28 cellular contexts compared by ENCODE assay signal in the genomic region with DNA sequence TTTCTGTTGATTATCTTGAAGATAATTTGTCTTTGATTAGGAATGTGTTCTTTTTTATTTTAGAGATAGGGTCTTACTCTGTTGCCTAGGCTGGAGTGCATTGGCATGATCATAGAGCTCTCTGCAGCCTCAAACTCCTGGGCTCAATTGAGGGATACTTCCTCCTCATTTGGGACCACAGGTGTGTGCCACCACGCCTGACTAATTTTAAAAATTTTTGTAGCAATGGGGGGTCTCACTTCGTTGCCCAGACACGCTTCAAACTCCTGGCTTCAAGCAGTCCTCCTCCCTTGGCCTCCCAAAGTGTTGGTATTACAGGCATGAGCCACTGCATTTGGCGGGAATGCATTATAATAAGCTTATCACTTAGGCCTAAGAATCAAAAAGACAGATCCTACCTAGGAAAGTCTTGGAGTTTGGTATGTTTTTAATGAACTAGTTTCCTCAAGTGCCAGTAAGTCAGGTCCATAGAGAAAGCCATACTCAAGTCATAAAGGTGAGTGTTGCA.
"Had no signal": no experiment of that assay in that cellular context is flagged by ENCODE, and none has a peak within 500 bp of the region (broad histone marks: within the 10 kb centered on the region; RNA-seq: fewer than 3 reads in every experiment).

No MANE protein-coding gene starts in this region.

- H3K9me3 Mint-ChIP-seq: dendritic cell treated with granulocyte-macrophage colony-stimulating factor and Interleukin-4, amounts not matched to agents 40 ng/mL and 50 ng/mL, for 4 days; stimulated activated effector memory CD8-positive, alpha-beta T cell treated with anti-CD3 and anti-CD28 coated beads, Interleukin-12 subunit alpha, Interleukin-12 subunit beta, amount 100 ng/mL, for 72 hours had no signal

- FAIRE-seq: islet of Langerhans had no signal

- H3K36me3 ChIP-seq: esophagus squamous epithelium, left lung, sigmoid colon, stomach, thyroid gland, vagina had no signal

- DNase-seq: effector CD8-positive, alpha-beta T cell; erythroblast; esophagus squamous epithelium; foreskin melanocyte; glutamatergic neuron; heart right ventricle; hippocampal formation; left cardiac atrium; left lung; mesendoderm; midbrain; naive thymus-derived CD8-positive, alpha-beta T cell; nephron progenitor cell; nucleus accumbens; posterior cingulate gyrus; psoas muscle; right cardiac atrium; sigmoid colon; stimulated activated CD4-positive, alpha-beta T cell treated with anti-CD3 and anti-CD28 coated beads, Interleukin-2, amount 100 ng/mL, for 24 hours; stimulated activated CD4-positive, alpha-beta T cell treated with anti-CD3 and anti-CD28 coated beads, Interleukin-4, amount 100 ng/mL, for 24 hours; stimulated activated naive CD4-positive, alpha-beta T cell treated with Interleukin-2 at 50 U/mL for 16 hours; stomach; thyroid gland; trophoblast cell had no signal

- ATAC-seq: heart right ventricle; left cardiac atrium; left lung; naive thymus-derived CD8-positive, alpha-beta T cell; psoas muscle; right cardiac atrium; stimulated activated effector memory CD8-positive, alpha-beta T cell treated with anti-CD3 and anti-CD28 coated beads, Interleukin-12 subunit alpha, Interleukin-12 subunit beta, amount 100 ng/mL, for 72 hours had no signal

- H3K27ac Mint-ChIP-seq: dendritic cell treated with granulocyte-macrophage colony-stimulating factor and Interleukin-4, amounts not matched to agents 40 ng/mL and 50 ng/mL, for 4 days; nephron progenitor cell; stimulated activated effector memory CD8-positive, alpha-beta T cell treated with anti-CD3 and anti-CD28 coated beads, Interleukin-12 subunit alpha, Interleukin-12 subunit beta, amount 100 ng/mL, for 72 hours had no signal

- H3K4me1 Mint-ChIP-seq: nephron progenitor cell; stimulated activated effector memory CD8-positive, alpha-beta T cell treated with anti-CD3 and anti-CD28 coated beads, Interleukin-12 subunit alpha, Interleukin-12 subunit beta, amount 100 ng/mL, for 72 hours had no signal

- H3K4me3 ChIP-seq: esophagus squamous epithelium, heart right ventricle, left lung, psoas muscle, sigmoid colon, stomach, thyroid gland, vagina had no signal

- H3K9me3 ChIP-seq: esophagus squamous epithelium, left lung, psoas muscle, sigmoid colon, stomach, thyroid gland, vagina had no signal

- H3K27me3 ChIP-seq: esophagus squamous epithelium, heart right ventricle, left lung, sigmoid colon, stomach, thyroid gland, vagina had no signal

- H3K36me3 Mint-ChIP-seq: stimulated activated effector memory CD8-positive, alpha-beta T cell treated with anti-CD3 and anti-CD28 coated beads, Interleukin-12 subunit alpha, Interleukin-12 subunit beta, amount 100 ng/mL, for 72 hours had no signal

- H3K27me3 Mint-ChIP-seq: dendritic cell treated with granulocyte-macrophage colony-stimulating factor and Interleukin-4, amounts not matched to agents 40 ng/mL and 50 ng/mL, for 4 days; naive thymus-derived CD8-positive, alpha-beta T cell had no signal

- H3K27ac ChIP-seq: esophagus squamous epithelium, heart right ventricle, left lung, psoas muscle, sigmoid colon, stomach, thyroid gland, vagina had no signal

- H3K4me3 Mint-ChIP-seq: dendritic cell treated with granulocyte-macrophage colony-stimulating factor and Interleukin-4, amounts not matched to agents 40 ng/mL and 50 ng/mL, for 4 days; naive thymus-derived CD8-positive, alpha-beta T cell; nephron progenitor cell; stimulated activated effector memory CD8-positive, alpha-beta T cell treated with anti-CD3 and anti-CD28 coated beads, Interleukin-12 subunit alpha, Interleukin-12 subunit beta, amount 100 ng/mL, for 72 hours had no signal
